In the genomic region with DNA sequence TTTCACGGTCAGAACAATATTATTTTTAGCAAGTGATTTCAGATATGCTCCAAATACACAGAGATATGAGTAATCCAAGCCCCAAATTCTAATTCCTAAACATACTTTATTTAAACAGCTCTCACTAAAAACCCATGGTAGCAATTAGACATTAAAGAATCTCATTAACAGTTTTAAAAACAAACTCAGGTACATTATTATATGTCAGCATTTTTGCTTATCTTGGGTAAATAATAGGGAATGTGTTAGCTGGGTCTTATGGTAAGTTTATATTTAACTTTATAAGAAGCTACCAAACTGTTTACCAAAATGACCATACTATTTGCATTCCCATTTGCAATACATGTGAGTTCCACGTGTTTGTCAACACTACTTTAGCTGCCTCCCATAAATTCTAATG, we compare ENCODE assay signal across 8 cellular contexts.
"Had no signal": no experiment of that assay in that cellular context is flagged by ENCODE, and none has a peak within 500 bp of the region (broad histone marks: within the 10 kb centered on the region; RNA-seq: fewer than 3 reads in every experiment).

No MANE protein-coding gene starts in this region.

- H3K9ac ChIP-seq: KMS-11 had no signal

- H3K4me3 ChIP-seq: GM23338 had no signal

- H2AFZ ChIP-seq: GM23338 had no signal

- H3K4me2 ChIP-seq: GM23338, KMS-11 had no signal

- DNase-seq: H9, HCEC 1CT, KBM-7 had no signal

- FAIRE-seq: H1, H54, HTR-8/SVneo had no signal

- ATAC-seq: GM23338 had no signal

- H3K27ac ChIP-seq: KMS-11 had no signal
